ENCODE assay signal across 1 cellular context in the genomic region with DNA sequence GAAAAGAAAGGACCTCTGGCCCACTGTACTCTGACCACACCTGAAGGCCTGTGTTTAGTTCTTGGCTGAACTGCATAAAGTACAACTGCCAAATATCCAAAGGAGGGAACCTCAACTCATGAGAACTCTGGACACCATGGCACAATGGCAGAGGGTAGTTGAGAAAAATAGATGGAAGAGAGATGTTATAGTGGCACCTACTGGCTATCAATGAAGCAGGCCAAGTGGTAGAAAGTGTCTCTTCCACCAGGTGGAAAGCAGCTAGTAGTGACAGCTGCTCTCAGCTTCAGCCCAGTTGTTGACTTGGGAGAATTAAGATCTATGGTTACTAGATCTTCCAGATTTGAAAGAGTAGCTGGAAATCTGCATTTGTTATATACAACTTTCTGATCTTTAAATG.
TF ChIP-seq lines count a peak whose summit lies in the region.

No MANE protein-coding gene starts in this region.

TF ChIP-seq in GM12878, 131 proteins besides CTCF, POLR2A, EP300 and RAD21:
- TF ChIP-seq E2F8 (IDR thresholded peaks at IDR 0.05; ENCODE audit: low read depth, partially characterized antibody) (no peak), NBN (IDR thresholded peaks at IDR 0.05) (no peak), SMC3 (IDR thresholded peaks at IDR 0.05; ENCODE audit: borderline replicate concordance, low read length) (no peak), JUND (IDR thresholded peaks at IDR 0.05; ENCODE audit: low read depth, low read length) (no peak), GATAD2B (conservative IDR thresholded peaks at IDR 0.05; ENCODE audit: low read depth) (no peak), EED (IDR thresholded peaks at IDR 0.05; ENCODE audit: low read depth) (no peak), RB1 (IDR thresholded peaks at IDR 0.05; ENCODE audit: borderline replicate concordance) (no peak), RUNX3 (IDR thresholded peaks at IDR 0.05; ENCODE audit: low read length) (no peak), CEBPZ (IDR thresholded peaks at IDR 0.05; ENCODE audit: low read depth, low read length) (no peak), CHD2 (IDR thresholded peaks at IDR 0.05; ENCODE audit: borderline replicate concordance, low read depth, low read length) (no peak), BCL11A (IDR thresholded peaks at IDR 0.05; ENCODE audit: low read depth, low read length) (no peak), HDAC6 (IDR thresholded peaks at IDR 0.05; ENCODE audit: unreplicated experiment) (no peak), PAX5 (IDR thresholded peaks at IDR 0.05; ENCODE audit: borderline replicate concordance, low read depth, low read length) (no peak), ZNF217 (IDR thresholded peaks at IDR 0.05) (no peak)
- TF ChIP-seq, protein P1, sequence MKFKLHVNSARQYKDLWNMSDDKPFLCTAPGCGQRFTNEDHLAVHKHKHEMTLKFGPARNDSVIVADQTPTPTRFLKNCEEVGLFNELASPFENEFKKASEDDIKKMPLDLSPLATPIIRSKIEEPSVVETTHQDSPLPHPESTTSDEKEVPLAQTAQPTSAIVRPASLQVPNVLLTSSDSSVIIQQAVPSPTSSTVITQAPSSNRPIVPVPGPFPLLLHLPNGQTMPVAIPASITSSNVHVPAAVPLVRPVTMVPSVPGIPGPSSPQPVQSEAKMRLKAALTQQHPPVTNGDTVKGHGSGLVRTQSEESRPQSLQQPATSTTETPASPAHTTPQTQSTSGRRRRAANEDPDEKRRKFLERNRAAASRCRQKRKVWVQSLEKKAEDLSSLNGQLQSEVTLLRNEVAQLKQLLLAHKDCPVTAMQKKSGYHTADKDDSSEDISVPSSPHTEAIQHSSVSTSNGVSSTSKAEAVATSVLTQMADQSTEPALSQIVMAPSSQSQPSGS (IDR thresholded peaks at IDR 0.05; ENCODE audit: low read length) = no peak
